In the genomic region with DNA sequence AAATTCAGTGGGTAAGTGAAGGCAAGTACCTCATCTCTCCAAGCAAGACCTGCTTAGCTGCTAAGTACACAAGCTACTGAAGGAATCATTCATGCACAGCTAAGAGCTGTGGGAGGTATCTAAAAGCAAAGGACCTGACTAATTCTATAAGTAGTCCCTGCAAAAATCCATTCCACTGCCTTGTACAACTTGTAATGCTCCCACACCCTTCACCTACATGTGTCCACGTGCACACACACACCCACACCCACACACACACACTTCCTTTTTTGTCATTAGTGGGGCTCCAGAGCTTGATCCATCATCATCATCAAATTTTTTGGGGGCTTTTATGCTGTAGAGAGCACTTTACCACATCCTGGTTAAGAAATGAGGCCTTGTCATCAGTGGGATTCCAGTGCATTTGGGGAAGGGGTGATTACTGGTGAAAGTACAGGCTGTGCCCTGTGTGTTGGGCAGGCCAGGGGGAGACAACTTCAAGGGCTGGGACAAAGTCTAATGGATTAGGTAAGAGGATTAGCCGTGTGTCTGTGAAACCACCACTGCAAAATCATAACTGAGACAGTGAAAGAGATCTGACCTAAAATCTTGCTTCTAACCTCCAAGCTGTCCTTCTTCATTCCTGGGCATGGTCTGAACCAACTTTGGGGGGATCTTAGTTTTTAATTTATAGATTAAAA, we compare ENCODE assay signal across 9 cellular contexts. TPM values are rescaled to one million over a fixed set of nuclear protein-coding genes. Genes with fewer than 3 reads are reported as not detected.
DNase-seq lines count a peak whose midpoint lies in the region; ATAC-seq, FAIRE-seq and TF ChIP-seq lines count a peak whose summit lies in the region.
"Not testable (repeated sequence)": the region's sequence is repeated elsewhere in the genome, so short reads cannot be mapped to it uniquely, and the experiment has no call there.
"Had no signal": no experiment of that assay in that cellular context is flagged by ENCODE, and none has a peak within 500 bp of the region (broad histone marks: within the 10 kb centered on the region; RNA-seq: fewer than 3 reads in every experiment).

No MANE protein-coding gene starts in this region.

- not testable (repeated sequence) for H3K27me3 ChIP-seq in WERI-Rb-1 (ENCODE audit: insufficient read depth, low read depth, severe bottlenecking)

- TF ChIP-seq POLR2A in GM12891 (IDR thresholded peaks at IDR 0.05; ENCODE audit: low read depth, low read length), result not testable (repeated sequence)

- H3K27me3 Mint-ChIP-seq in stimulated activated naive B cell treated with anti-CD40 and anti-IgM and Interleukin-4, amounts not matched to agents 10 μg/mL and 1 μg/mL and 100 μg/mL, for 72 hours, result peaks cover 9 to 21% of the 10 kb centered on the region in 2 donors

- not testable (repeated sequence) for H3K9me3 ChIP-seq in WERI-Rb-1 (ENCODE audit: severe bottlenecking)

- peak overlapping the region; percentile 37 for H3K27ac ChIP-seq in WERI-Rb-1
- not testable (repeated sequence) for H3K27ac ChIP-seq in epithelial cell of prostate

- TF ChIP-seq CTCF in GM20000 (IDR thresholded peaks at IDR 0.05; ENCODE audit: extremely low read depth, missing control alignments); WERI-Rb-1 (IDR thresholded peaks at IDR 0.05; ENCODE audit: low read depth, low read length): not testable (repeated sequence)

- not testable (repeated sequence) for H3K4me3 Mint-ChIP-seq in stimulated activated naive B cell treated with anti-CD40 and anti-IgM and Interleukin-4, amounts not matched to agents 10 μg/mL and 1 μg/mL and 100 μg/mL, for 72 hours

- DNase-seq in GM12891 (ENCODE audit: insufficient read length, low spot score); stimulated activated naive B cell treated with anti-CD40 and anti-IgM and Interleukin-4, amounts not matched to agents 10 μg/mL and 1 μg/mL and 100 μg/mL, for 72 hours: not testable (repeated sequence)
- DNase-seq in GM20000 (ENCODE audit: low spot score) (peak; percentile 34), WERI-Rb-1 (peak; percentile 42), epithelial cell of prostate (ENCODE audit: low read depth, low spot score) (peak; percentile 12), left kidney (ENCODE audit: low read depth, low spot score) (peak; percentile 46)

- H3K4me1 Mint-ChIP-seq in stimulated activated naive B cell treated with anti-CD40 and anti-IgM and Interleukin-4, amounts not matched to agents 10 μg/mL and 1 μg/mL and 100 μg/mL, for 72 hours, result peaks cover 10 to 15% of the 10 kb centered on the region in 2 donors

- not testable (repeated sequence) for H3K4me3 ChIP-seq in WERI-Rb-1 (ENCODE audit: low read depth, low read length)

- H3K27ac Mint-ChIP-seq in stimulated activated naive B cell treated with anti-CD40 and anti-IgM and Interleukin-4, amounts not matched to agents 10 μg/mL and 1 μg/mL and 100 μg/mL, for 72 hours, result peak overlapping the region; percentile 62

- H3K36me3 Mint-ChIP-seq in stimulated activated naive B cell treated with anti-CD40 and anti-IgM and Interleukin-4, amounts not matched to agents 10 μg/mL and 1 μg/mL and 100 μg/mL, for 72 hours, result not testable (repeated sequence)

- H3K9me3 Mint-ChIP-seq in stimulated activated naive B cell treated with anti-CD40 and anti-IgM and Interleukin-4, amounts not matched to agents 10 μg/mL and 1 μg/mL and 100 μg/mL, for 72 hours, result not testable (repeated sequence)

- H3K36me3 ChIP-seq in WERI-Rb-1, result not testable (repeated sequence)

- FAIRE-seq in GM12891 (lab: Jason Lieb, UNC), result not testable (repeated sequence)

- peak; percentile 66 for ATAC-seq in HG03025 (IDR thresholded peaks at IDR 0.05; ENCODE audit: low FRiP score, unreplicated experiment)
- peak; percentile 67 to 80 for ATAC-seq in stimulated activated naive B cell treated with anti-CD40 and anti-IgM and Interleukin-4, amounts not matched to agents 10 μg/mL and 1 μg/mL and 100 μg/mL, for 72 hours (replicated peaks)

TF ChIP-seq in GM12891, 5 proteins besides CTCF, POLR2A, EP300 and RAD21:
- TF ChIP-seq SPI1 (IDR thresholded peaks at IDR 0.05; ENCODE audit: low read depth, low read length), result peak; percentile 81

RNA-seq across cellular contexts. Expression of a gene that starts 19.1 kb away (rescaled TPM):
- 14.6 TPM for polyA plus RNA-seq in GM12891 (2012; ENCODE audit: low read depth, missing spikeins)

RNA-seq across cellular contexts. Expression of a gene that starts 47.4 kb away (rescaled TPM):
- not detected for polyA plus RNA-seq in GM12891 (2012; ENCODE audit: low read depth, missing spikeins)
- polyA plus RNA-seq: CD14-positive monocyte, IgD-negative memory B cell had no signal
